ENCODE assay signal across 26 cellular contexts in the genomic region with DNA sequence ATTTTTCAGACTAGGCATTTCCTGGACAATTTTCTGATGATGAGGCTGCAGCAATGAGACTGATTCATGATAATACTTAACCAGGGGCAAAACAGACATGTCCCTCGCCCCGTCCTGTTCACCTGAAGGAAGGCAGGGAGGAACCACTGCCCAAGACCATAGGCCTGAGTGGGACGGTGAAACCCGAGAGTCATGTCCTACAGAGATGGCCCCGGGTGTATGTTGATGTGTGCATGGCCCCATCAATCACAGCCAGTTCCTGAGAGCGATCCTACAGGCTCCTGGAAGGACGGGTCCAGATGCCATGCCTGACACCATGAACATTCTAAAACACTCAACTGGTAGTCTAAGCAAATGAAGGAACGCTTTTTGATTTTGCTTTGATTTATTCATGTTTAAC.
"Had no signal": no experiment of that assay in that cellular context is flagged by ENCODE, and none has a peak within 500 bp of the region (broad histone marks: within the 10 kb centered on the region; RNA-seq: fewer than 3 reads in every experiment).

No MANE protein-coding gene starts in this region.

- H3K36me3 Mint-ChIP-seq: activated naive CD4-positive, alpha-beta T cell treated with anti-CD3 and anti-CD28 coated beads, Interleukin-2, amount 50 U/mL, for 24 hours; naive thymus-derived CD4-positive, alpha-beta T cell; stimulated activated effector memory CD8-positive, alpha-beta T cell treated with anti-CD3 and anti-CD28 coated beads, Interleukin-12 subunit alpha, Interleukin-12 subunit beta, amount 100 ng/mL, for 72 hours; T-cell had no signal

- FAIRE-seq: colon, frontal cortex, pancreas had no signal

- H3K4me3 Mint-ChIP-seq: activated CD8-positive, alpha-beta T cell treated with anti-CD3 and anti-CD28 coated beads, Interleukin-2, amount 10 ng/mL, durations not matched to agents 7 days and 5 days; activated naive CD4-positive, alpha-beta T cell treated with anti-CD3 and anti-CD28 coated beads, Interleukin-2, amount 50 U/mL, for 24 hours; effector memory CD8-positive, alpha-beta T cell; naive thymus-derived CD4-positive, alpha-beta T cell; stimulated activated effector memory CD8-positive, alpha-beta T cell treated with anti-CD3 and anti-CD28 coated beads, Interleukin-12 subunit alpha, Interleukin-12 subunit beta, amount 100 ng/mL, for 72 hours; stimulated activated naive CD8-positive, alpha-beta T cell treated with anti-CD3 and anti-CD28 coated beads, Interleukin-15, amount 100 ng/mL, for 72 hours; T-cell; T-helper 2 cell treated with Interferon-gamma antibody and Interleukin-4, amounts not matched to agents 5 μg/mL and 100 μg/mL, for 36 hours had no signal

- H3K4me1 Mint-ChIP-seq: activated naive CD4-positive, alpha-beta T cell treated with anti-CD3 and anti-CD28 coated beads, Interleukin-2, amount 50 U/mL, for 24 hours; stimulated activated effector memory CD8-positive, alpha-beta T cell treated with anti-CD3 and anti-CD28 coated beads, Interleukin-12 subunit alpha, Interleukin-12 subunit beta, amount 100 ng/mL, for 72 hours had no signal

- H3K9me3 Mint-ChIP-seq: activated naive CD4-positive, alpha-beta T cell treated with anti-CD3 and anti-CD28 coated beads, Interleukin-2, amount 50 U/mL, for 24 hours; naive thymus-derived CD4-positive, alpha-beta T cell; stimulated activated effector memory CD8-positive, alpha-beta T cell treated with anti-CD3 and anti-CD28 coated beads, Interleukin-12 subunit alpha, Interleukin-12 subunit beta, amount 100 ng/mL, for 72 hours; stimulated activated naive CD8-positive, alpha-beta T cell treated with anti-CD3 and anti-CD28 coated beads, Interleukin-15, amount 100 ng/mL, for 72 hours; T-cell; T-helper 2 cell treated with Interferon-gamma antibody and Interleukin-4, amounts not matched to agents 5 μg/mL and 100 μg/mL, for 36 hours had no signal

- ATAC-seq: activated CD4-positive, CD25-positive, alpha-beta regulatory T cell treated with anti-CD3 and anti-CD28 coated beads, Interleukin-2, amount 50 U/mL, for 24 hours; activated CD8-positive, alpha-beta T cell treated with anti-CD3 and anti-CD28 coated beads, Interleukin-2, amount 10 ng/mL, durations not matched to agents 7 days and 5 days; effector memory CD8-positive, alpha-beta T cell; left lobe of liver; lower lobe of right lung; naive thymus-derived CD4-positive, alpha-beta T cell; pancreas; right cardiac atrium; stimulated activated effector memory CD8-positive, alpha-beta T cell treated with anti-CD3 and anti-CD28 coated beads, Interleukin-12 subunit alpha, Interleukin-12 subunit beta, amount 100 ng/mL, for 72 hours; stimulated activated naive CD8-positive, alpha-beta T cell treated with anti-CD3 and anti-CD28 coated beads, Interleukin-15, amount 100 ng/mL, for 72 hours; T-cell had no signal

- H3K27ac Mint-ChIP-seq: activated CD8-positive, alpha-beta T cell treated with anti-CD3 and anti-CD28 coated beads, Interleukin-2, amount 10 ng/mL, durations not matched to agents 7 days and 5 days; activated naive CD4-positive, alpha-beta T cell treated with anti-CD3 and anti-CD28 coated beads, Interleukin-2, amount 50 U/mL, for 24 hours; effector memory CD8-positive, alpha-beta T cell; naive thymus-derived CD4-positive, alpha-beta T cell; stimulated activated effector memory CD8-positive, alpha-beta T cell treated with anti-CD3 and anti-CD28 coated beads, Interleukin-12 subunit alpha, Interleukin-12 subunit beta, amount 100 ng/mL, for 72 hours; T-helper 2 cell treated with Interferon-gamma antibody and Interleukin-4, amounts not matched to agents 5 μg/mL and 100 μg/mL, for 36 hours had no signal

- DNase-seq: activated CD4-positive, alpha-beta T cell treated with anti-CD3 and anti-CD28 coated beads, Interleukin-2, amount 50 U/mL, for 1 hour; activated CD8-positive, alpha-beta T cell treated with anti-CD3 and anti-CD28 coated beads, Interleukin-2, amount 10 ng/mL, durations not matched to agents 7 days and 5 days; activated gamma-delta T cell treated with Interleukin-2 at 50 U/mL for 16 hours; anterior cingulate cortex; brain microvascular endothelial cell; caudate nucleus; dorsolateral prefrontal cortex; effector memory CD8-positive, alpha-beta T cell; glutamatergic neuron; islet precursor cell; lower lobe of right lung; naive thymus-derived CD4-positive, alpha-beta T cell; pancreas; right cardiac atrium; stimulated activated CD4-positive, alpha-beta T cell treated with anti-CD3 and anti-CD28 coated beads, Interleukin-2, amount 100 ng/mL, for 24 hours; stimulated activated naive CD8-positive, alpha-beta T cell treated with anti-CD3 and anti-CD28 coated beads, Interleukin-15, amount 100 ng/mL, for 72 hours; T-cell; transverse colon; uterus had no signal
